ENCODE assay signal across 8 cellular contexts in the genomic region with DNA sequence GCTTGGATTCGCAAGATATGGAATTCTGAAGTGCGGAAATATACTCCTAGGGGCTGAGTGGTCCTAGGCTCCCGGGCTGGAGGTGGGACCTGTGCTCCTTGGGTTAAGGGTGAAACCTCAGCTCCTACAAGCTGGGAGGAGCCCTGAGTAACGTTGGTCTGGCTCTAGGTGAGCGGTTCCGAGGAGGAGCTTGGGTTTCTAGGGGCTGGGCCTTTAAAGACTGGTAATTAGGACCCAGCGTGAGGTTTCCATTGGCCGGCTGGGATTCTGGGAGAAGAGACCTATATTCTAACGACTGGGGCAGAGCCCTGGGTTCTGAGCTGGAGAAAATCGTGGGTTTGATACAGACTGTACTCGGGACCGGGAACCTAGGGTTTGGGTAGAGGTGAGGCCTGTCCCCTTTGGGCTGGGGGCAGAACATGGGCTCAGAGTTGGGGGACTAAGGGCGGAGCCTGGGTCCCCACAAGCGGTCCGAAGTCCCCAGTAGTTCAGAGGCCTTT. TPM values are rescaled to one million over a fixed set of nuclear protein-coding genes. Genes with fewer than 3 reads are reported as not detected.
DNase-seq lines count a peak whose midpoint lies in the region; ATAC-seq and TF ChIP-seq lines count a peak whose summit lies in the region.

No MANE protein-coding gene starts in this region.

- no peak for DNase-seq in Right ventricle myocardium inferior (ENCODE audit: missing footprints)
- DNase-seq in cardiac septum (ENCODE audit: low spot score) = no peak
- DNase-seq in cardiac fibroblast (ENCODE audit: low read depth in 2 of 2) = no peak
- DNase-seq in memory B cell (ENCODE audit: low spot score in 2 of 2) = no peak
- no peak for DNase-seq in CD1c-positive myeloid dendritic cell (ENCODE audit: extremely low spot score)
- DNase-seq in OCI-M1 (lab: John Stamatoyannopoulos, UW) = no peak
- no peak for DNase-seq in T-helper 9 cell
- DNase-seq in ecto neural progenitor cell (ENCODE audit: low spot score) = no peak

- peaks cover 37% of the 10 kb centered on the region for H3K4me1 Mint-ChIP-seq in memory B cell

- ATAC-seq in Right ventricle myocardium inferior (peak; percentile 18), memory B cell (ENCODE audit: low read depth) (no peak)

- intact Hi-C loops in Right ventricle myocardium inferior (cut with DNase I) (no loop called here), cardiac septum (cut with DNase I) (no loop called here)

- TF ChIP-seq CTCF in cardiac fibroblast (IDR thresholded peaks at IDR 0.05; ENCODE audit: low read depth, low read length) = no peak

- peak overlapping the region; percentile 89 for H3K27ac Mint-ChIP-seq in memory B cell

- H3K4me3 Mint-ChIP-seq in memory B cell = peak overlapping the region; percentile 86

- H3K4me3 ChIP-seq in cardiac fibroblast (replicated peaks in 1 of 2; ENCODE audit: low read depth in 2 of 2, low read length in 2 of 2) = peak overlapping the region; percentile 61 to 67

- H3K27me3 Mint-ChIP-seq in memory B cell = no peaks in the 10 kb centered on the region

- peaks cover 14% of the 10 kb centered on the region for H3K36me3 Mint-ChIP-seq in memory B cell

- H3K9me3 Mint-ChIP-seq in memory B cell = no peaks in the 10 kb centered on the region

RNA-seq across cellular contexts. Expression of gene MAP4K2, which starts 0.9 kb away (rescaled TPM):
- total RNA-seq in Right ventricle myocardium inferior (11.3 TPM), cardiac septum (6.7 TPM)

RNA-seq across cellular contexts. Expression of gene MEN1, which starts 6.5 kb away (rescaled TPM):
- total RNA-seq in Right ventricle myocardium inferior (8.4 TPM), cardiac septum (8.6 TPM)

RNA-seq across cellular contexts. Expression of gene SF1, which starts 25.6 kb away (rescaled TPM):
- total RNA-seq in Right ventricle myocardium inferior (172 TPM), cardiac septum (175 TPM)

RNA-seq across cellular contexts. Expression of gene CDC42BPG, which starts 40.6 kb away (rescaled TPM):
- 0.16 TPM for total RNA-seq in Right ventricle myocardium inferior
- total RNA-seq in cardiac septum = 1.2 TPM

RNA-seq across cellular contexts. Expression of gene PYGM, which starts 44.1 kb away (rescaled TPM):
- total RNA-seq in Right ventricle myocardium inferior (179 TPM), cardiac septum (42.5 TPM)
